17 cellular contexts compared by ENCODE assay signal in the genomic region with DNA sequence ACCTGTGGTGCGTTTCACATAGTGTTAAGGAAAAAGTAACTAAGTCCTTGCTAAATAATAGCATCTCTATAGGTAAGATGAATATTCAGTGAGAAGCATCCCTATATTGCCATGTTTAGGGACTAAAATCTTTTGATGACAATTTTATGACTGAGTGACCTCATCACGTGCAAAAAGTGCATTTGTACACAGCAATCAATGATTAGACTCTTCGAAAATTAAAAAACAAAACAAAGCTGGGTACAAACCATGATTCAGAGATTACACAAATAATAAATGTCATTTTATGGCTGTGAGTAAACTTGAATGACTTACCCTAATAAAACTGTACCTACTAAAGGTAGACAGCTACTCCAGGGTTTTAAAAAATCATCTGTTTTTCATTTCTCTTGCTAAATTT.
DNase-seq lines count a peak whose midpoint lies in the region; ATAC-seq and TF ChIP-seq lines count a peak whose summit lies in the region.
"Had no signal": no experiment of that assay in that cellular context is flagged by ENCODE, and none has a peak within 500 bp of the region (broad histone marks: within the 10 kb centered on the region; RNA-seq: fewer than 3 reads in every experiment).

No MANE protein-coding gene starts in this region.

- H3K27me3 ChIP-seq in CD4-positive, alpha-beta T cell (ENCODE audit: control insufficient read depth, insufficient read depth, low read length), result no peaks in the 10 kb centered on the region
- H3K27me3 ChIP-seq: ascending aorta, esophagus squamous epithelium had no signal

- TF ChIP-seq CTCF in CD4-positive, alpha-beta T cell (IDR thresholded peaks at IDR 0.05), result no peak
- TF ChIP-seq CTCF in HEK293 (tag by site-specific recombination; IDR thresholded peaks at IDR 0.05), result no peak

- no peaks in the 10 kb centered on the region for H3K36me3 ChIP-seq in HEK293 (ENCODE audit: control insufficient read depth in 2 of 2, insufficient read depth in 1 of 2, low read length in 2 of 2)
- H3K36me3 ChIP-seq: ascending aorta, esophagus squamous epithelium, left ventricle myocardium inferior had no signal

- peak overlapping the region; percentile 86 for H3K27ac Mint-ChIP-seq in CD4-positive, alpha-beta T cell
- peak overlapping the region; percentile 73 to 92 for H3K27ac Mint-ChIP-seq in activated naive CD4-positive, alpha-beta T cell treated with anti-CD3 and anti-CD28 coated beads, Interleukin-2, amount 50 U/mL, for 72 hours
- peak overlapping the region in 5 of 6 donors; percentile 61 to 95 (median 89) for H3K27ac Mint-ChIP-seq in naive B cell

- POLR2A ChIA-PET in CD4-positive, alpha-beta T cell (lab: Charles Lee), result interaction anchor here (1.0 to 2.5 kb wide), 3 partner anchors 9 to 14 kb away, joined by 3 to 14 read pairs (median 5); no protein-coding TSS in a partner anchor
- POLR2A ChIA-PET in HEK293 (lab: Yijun Ruan, JAX), result no interaction called here

- CTCF ChIA-PET in CD4-positive, alpha-beta T cell (lab: Charles Lee), result no interaction called here
- CTCF ChIA-PET in HEK293 (lab: Yijun Ruan, JAX), result interaction anchor here (0.6 to 0.7 kb wide), 2 partner anchors 388 to 1659 kb away, joined by 4 read pairs; no protein-coding TSS in a partner anchor

- peaks cover 67% of the 10 kb centered on the region for H3K36me3 Mint-ChIP-seq in CD4-positive, alpha-beta T cell (ENCODE audit: low read depth)
- peaks cover 28 to 30% of the 10 kb centered on the region in 2 donors for H3K36me3 Mint-ChIP-seq in activated naive CD4-positive, alpha-beta T cell treated with anti-CD3 and anti-CD28 coated beads, Interleukin-2, amount 50 U/mL, for 72 hours
- H3K36me3 Mint-ChIP-seq in naive B cell, result peaks cover 3 to 12% of the 10 kb centered on the region in 2 donors

- no peak for DNase-seq in CD4-positive, alpha-beta T cell
- DNase-seq in activated naive CD4-positive, alpha-beta T cell treated with anti-CD3 and anti-CD28 coated beads, Interleukin-2, amount 50 U/mL, for 72 hours (ENCODE audit: low spot score in 2 of 2), result no peak
- DNase-seq in naive B cell (no peak), D341Med (ENCODE audit: low spot score) (no peak)
- DNase-seq: Calu3, esophagus squamous epithelium, left ventricle myocardium inferior, NCI-H1105 treated with DMSO at 0.1 percent for 48 hours, NCI-H2081 treated with DMSO at 0.1 percent for 48 hours, nucleus accumbens, trophoblast cell had no signal

- intact Hi-C loops in CD4-positive, alpha-beta T cell (cut with DNase I, micrococcal nuclease), result loop anchor here in 1 of 2 experiments (10.0 kb wide), 1 partner anchor 523 kb away; no protein-coding TSS in a partner anchor

- H3K4me3 ChIP-seq in HEK293 (ENCODE audit: low read depth, low read length), result no peak overlapping the region
- H3K4me3 ChIP-seq: ascending aorta, esophagus squamous epithelium, left ventricle myocardium inferior had no signal

- H3K4me3 Mint-ChIP-seq in CD4-positive, alpha-beta T cell, result peak overlapping the region; percentile 35
- H3K4me3 Mint-ChIP-seq in naive B cell, result peak overlapping the region in 6 of 8 donors; percentile 4 to 84 (median 48)
- H3K4me3 Mint-ChIP-seq: activated T-helper 1 cell treated with anti-CD3 and anti-CD28 coated beads, Interleukin-12 subunit alpha, Interleukin-12 subunit beta, Interleukin-2, Interleukin-4 antibody, amounts not matched to agents 30 ng/mL and 10 ng/mL and 1 ng/mL, durations not matched to agents 14 hours and 24 hours and 36 hours had no signal

- no peaks in the 10 kb centered on the region for H3K9me3 Mint-ChIP-seq in CD4-positive, alpha-beta T cell
- H3K9me3 Mint-ChIP-seq in activated naive CD4-positive, alpha-beta T cell treated with anti-CD3 and anti-CD28 coated beads, Interleukin-2, amount 50 U/mL, for 72 hours, result peaks cover 0 to 5% of the 10 kb centered on the region in 2 donors
- no peaks in the 10 kb centered on the region for H3K9me3 Mint-ChIP-seq in naive B cell
- H3K9me3 Mint-ChIP-seq: central memory CD8-positive, alpha-beta T cell had no signal

- H3K27me3 Mint-ChIP-seq in CD4-positive, alpha-beta T cell, result no peaks in the 10 kb centered on the region
- no peaks in the 10 kb centered on the region for H3K27me3 Mint-ChIP-seq in naive B cell
- H3K27me3 Mint-ChIP-seq: central memory CD8-positive, alpha-beta T cell had no signal

- no peaks in the 10 kb centered on the region for H3K4me1 ChIP-seq in HEK293 (ENCODE audit: control insufficient read depth, insufficient read depth, low read length)

- H3K9me3 ChIP-seq in CD4-positive, alpha-beta T cell (ENCODE audit: control insufficient read depth, low read length), result no peaks in the 10 kb centered on the region
- no peaks in the 10 kb centered on the region for H3K9me3 ChIP-seq in HEK293 (ENCODE audit: control insufficient read depth, insufficient read depth, low read depth, low read length)
- H3K9me3 ChIP-seq: ascending aorta, esophagus squamous epithelium, left ventricle myocardium inferior had no signal

- H3K27ac ChIP-seq in CD4-positive, alpha-beta T cell (ENCODE audit: low read depth, low read length), result peak overlapping the region; percentile 37
- no peak overlapping the region for H3K27ac ChIP-seq in HEK293 (ENCODE audit: extremely low read depth, low read depth, low read length)
- H3K27ac ChIP-seq: left ventricle myocardium inferior had no signal

- no peak for ATAC-seq in CD4-positive, alpha-beta T cell (ENCODE audit: poor library complexity)
- no peak for ATAC-seq in activated naive CD4-positive, alpha-beta T cell treated with anti-CD3 and anti-CD28 coated beads, Interleukin-2, amount 50 U/mL, for 72 hours
- ATAC-seq in naive B cell (ENCODE audit: low read depth in 2 of 2), result no peak
- ATAC-seq in HG03159 (IDR thresholded peaks at IDR 0.05; ENCODE audit: unreplicated experiment), result no peak
- ATAC-seq in HG03175 (IDR thresholded peaks at IDR 0.05; ENCODE audit: unreplicated experiment), result no peak

- H3K4me1 Mint-ChIP-seq in CD4-positive, alpha-beta T cell (ENCODE audit: low read depth), result peaks cover 92% of the 10 kb centered on the region
- H3K4me1 Mint-ChIP-seq in naive B cell, result peaks cover 65 to 92% (median 92%) of the 10 kb centered on the region in 3 donors

TF ChIP-seq in HEK293, 187 proteins besides CTCF, POLR2A, EP300 and RAD21 (continues in another document):
- TF ChIP-seq KLF17 (tag by site-specific recombination; IDR thresholded peaks at IDR 0.05) (0 out of 2 replicates have a peak, but pooled peaks have one; percentile 20), ZNF155 (tag by site-specific recombination; IDR thresholded peaks at IDR 0.05) (no peak), ZNF394 (tag by site-specific recombination; IDR thresholded peaks at IDR 0.05; ENCODE audit: borderline replicate concordance) (0 out of 2 replicates have a peak, but pooled peaks have one; percentile 20), ZIC2 (tag by site-specific recombination; IDR thresholded peaks at IDR 0.05) (no peak), KLF9 (tag by site-specific recombination; IDR thresholded peaks at IDR 0.05; ENCODE audit: low read depth) (no peak), TRIM28 (IDR thresholded peaks at IDR 0.05; ENCODE audit: borderline replicate concordance, low read length) (no peak), ZNF76 (tag by site-specific recombination; IDR thresholded peaks at IDR 0.05; ENCODE audit: borderline replicate concordance, low read depth) (no peak), GLI2 (tag by site-specific recombination; IDR thresholded peaks at IDR 0.05; ENCODE audit: borderline replicate concordance, low read depth) (no peak), ZNF692 (tag by site-specific recombination; IDR thresholded peaks at IDR 0.05) (no peak), ZNF624 (tag by site-specific recombination; IDR thresholded peaks at IDR 0.05) (no peak), ZNF623 (tag by site-specific recombination; IDR thresholded peaks at IDR 0.05) (no peak)
- TF ChIP-seq, protein P1, sequence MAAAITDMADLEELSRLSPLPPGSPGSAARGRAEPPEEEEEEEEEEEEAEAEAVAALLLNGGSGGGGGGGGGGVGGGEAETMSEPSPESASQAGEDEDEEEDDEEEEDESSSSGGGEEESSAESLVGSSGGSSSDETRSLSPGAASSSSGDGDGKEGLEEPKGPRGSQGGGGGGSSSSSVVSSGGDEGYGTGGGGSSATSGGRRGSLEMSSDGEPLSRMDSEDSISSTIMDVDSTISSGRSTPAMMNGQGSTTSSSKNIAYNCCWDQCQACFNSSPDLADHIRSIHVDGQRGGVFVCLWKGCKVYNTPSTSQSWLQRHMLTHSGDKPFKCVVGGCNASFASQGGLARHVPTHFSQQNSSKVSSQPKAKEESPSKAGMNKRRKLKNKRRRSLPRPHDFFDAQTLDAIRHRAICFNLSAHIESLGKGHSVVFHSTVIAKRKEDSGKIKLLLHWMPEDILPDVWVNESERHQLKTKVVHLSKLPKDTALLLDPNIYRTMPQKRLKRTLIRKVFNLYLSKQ (tag by site-specific recombination; IDR thresholded peaks at IDR 0.05; ENCODE audit: borderline replicate concordance), result no peak
